In genomic region chr5:38446029-38446522, GRCh38 we compare ENCODE assay signal across 13 cellular contexts.
A peak's percentile ranks its signal among the peaks of the same experiment; 100 is the strongest.
DNase-seq lines count a peak whose midpoint lies in the region; ATAC-seq, FAIRE-seq and TF ChIP-seq lines count a peak whose summit lies in the region.
"Had no signal": no experiment of that assay in that cellular context is flagged by ENCODE, and none has a peak within 500 bp of the region (broad histone marks: within the 10 kb centered on the region; RNA-seq: fewer than 3 reads in every experiment).

No MANE protein-coding gene starts in this region.

- no peak for ATAC-seq in upper lobe of right lung
- ATAC-seq in GM18861 (IDR thresholded peaks at IDR 0.05; ENCODE audit: unreplicated experiment) = no peak
- ATAC-seq: HCT116 had no signal

- no peaks in the 10 kb centered on the region for H3K9me2 ChIP-seq in OCI-LY7 (ENCODE audit: insufficient read depth, low read length)

- 91% methylated on average over 21 of the region's 21 CpGs for WGBS in esophagus muscularis mucosa
- WGBS in neuronal stem cell (ENCODE audit: extremely low coverage in 2 of 2, insufficient read length in 2 of 2, insufficient replicate concordance in 1 of 2), 2 donors = no CpG with 5 or more reads among the region's 21 CpGs

- H4K8ac ChIP-seq in neuronal stem cell (ENCODE audit: low read depth, low read length) = no peak overlapping the region

- H2BK12ac ChIP-seq in neuronal stem cell (ENCODE audit: low read length) = no peak overlapping the region

- TF ChIP-seq EP300 in esophagus muscularis mucosa (IDR thresholded peaks at IDR 0.05) = no peak

- intact Hi-C loops in esophagus muscularis mucosa (cut with DNase I) = loop anchor here (5.0 to 10.0 kb wide), 2 partner anchors 111 to 219 kb away; partner anchors contain the start of gene LIFR
- intact Hi-C loops in upper lobe of right lung (cut with DNase I) = no loop called here
- intact Hi-C loops in OCI-LY7 (cut with micrococcal nuclease; ENCODE audit: unreplicated experiment) = no loop called here

- no peak overlapping the region for H3K9ac ChIP-seq in neuronal stem cell (ENCODE audit: low read depth, low read length, poor library complexity)

- peaks cover 4 to 33% (median 21%) of the 10 kb centered on the region in 4 donors for H3K4me1 ChIP-seq in esophagus muscularis mucosa
- H3K4me1 ChIP-seq in neuronal stem cell (ENCODE audit: control insufficient read depth in 2 of 2, insufficient read depth in 1 of 2, low read depth in 1 of 2, low read length in 2 of 2) = no peaks in the 10 kb centered on the region
- H3K4me1 ChIP-seq in upper lobe of right lung = no peaks in the 10 kb centered on the region
- no peaks in the 10 kb centered on the region for H3K4me1 ChIP-seq in OCI-LY7 (ENCODE audit: insufficient read depth, low read length, poor library complexity, severe bottlenecking)
- H3K4me1 ChIP-seq: Peyer's patch had no signal

- TF ChIP-seq CTCF in esophagus muscularis mucosa (IDR thresholded peaks at IDR 0.05) = no peak
- no peak for TF ChIP-seq CTCF in upper lobe of right lung (IDR thresholded peaks at IDR 0.05)
- no peak for TF ChIP-seq CTCF in OCI-LY7 (conservative IDR thresholded peaks at IDR 0.05; ENCODE audit: low read length)

- H2AK5ac ChIP-seq in neuronal stem cell (ENCODE audit: low read depth, low read length) = no peak overlapping the region

- H3K14ac ChIP-seq in neuronal stem cell (ENCODE audit: low read length) = no peak overlapping the region

- TF ChIP-seq POLR2A in esophagus muscularis mucosa (IDR thresholded peaks at IDR 0.05; ENCODE audit: low read depth) = no peak

- H3K27me3 ChIP-seq in esophagus muscularis mucosa (no peaks in the 10 kb centered on the region), neuronal stem cell (ENCODE audit: control insufficient read depth in 3 of 3, insufficient read depth in 3 of 3, low read depth in 1 of 3, low read length in 3 of 3) (no peaks in the 10 kb centered on the region), upper lobe of right lung (peaks cover 5% of the 10 kb centered on the region)
- H3K27me3 ChIP-seq: Peyer's patch had no signal

- DNase-seq in RCC 7860 (ENCODE audit: low spot score) (peak; percentile 43), esophagus muscularis mucosa (ENCODE audit: extremely low spot score) (no peak), neuronal stem cell (ENCODE audit: low spot score) (no peak), upper lobe of right lung (no peak), OCI-LY7 (ENCODE audit: low spot score) (no peak)
- no peak for DNase-seq in activated naive CD4-positive, alpha-beta T cell treated with anti-CD3 and anti-CD28 coated beads, Interleukin-2, amount 50 U/mL, for 16 hours
- DNase-seq: activated CD8-positive, alpha-beta memory T cell treated with anti-CD3 and anti-CD28 coated beads, Interleukin-2, amount 50 U/mL, for 48 hours; NCI-H1694; Peyer's patch; T-helper 1 cell had no signal

- peak overlapping the region; percentile 57 to 79 (median 70) for H3K27ac ChIP-seq in esophagus muscularis mucosa (replicated peaks in 1 of 4)
- H3K27ac ChIP-seq in neuronal stem cell (replicated peaks; ENCODE audit: low read length) = no peak overlapping the region
- no peak overlapping the region for H3K27ac ChIP-seq in upper lobe of right lung
- H3K27ac ChIP-seq in OCI-LY7 (ENCODE audit: low read depth, low read length, poor library complexity, severe bottlenecking) = no peak overlapping the region

- H3K18ac ChIP-seq in neuronal stem cell (ENCODE audit: low read length) = peak overlapping the region; percentile 77

- H3K79me2 ChIP-seq in OCI-LY7 (ENCODE audit: insufficient read depth, low read depth, low read length) = no peaks in the 10 kb centered on the region

- peak overlapping the region; percentile 42 to 50 (median 44) for H3K4me3 ChIP-seq in esophagus muscularis mucosa
- H3K4me3 ChIP-seq in neuronal stem cell (ENCODE audit: low read length in 2 of 2) = no peak overlapping the region
- H3K4me3 ChIP-seq in upper lobe of right lung = peak overlapping the region; percentile 12
- no peak overlapping the region for H3K4me3 ChIP-seq in OCI-LY7 (ENCODE audit: low read depth, low read length, poor library complexity, severe bottlenecking)
- H3K4me3 ChIP-seq: Peyer's patch had no signal

- H3K36me3 ChIP-seq in esophagus muscularis mucosa = no peaks in the 10 kb centered on the region
- H3K36me3 ChIP-seq in neuronal stem cell (replicated peaks in 1 of 2; ENCODE audit: control insufficient read depth in 2 of 2, insufficient read depth in 2 of 2, low read length in 2 of 2) = no peaks in the 10 kb centered on the region
- H3K36me3 ChIP-seq in upper lobe of right lung = no peaks in the 10 kb centered on the region
- H3K36me3 ChIP-seq in OCI-LY7 (ENCODE audit: insufficient read depth, low read length) = no peaks in the 10 kb centered on the region
- H3K36me3 ChIP-seq: Peyer's patch had no signal

- BruUV-seq in OCI-LY7 (replicated peaks; lab: Mats Ljungman, UMichigan) = no TSS peak

- no peak overlapping the region for H3K4me2 ChIP-seq in neuronal stem cell (ENCODE audit: insufficient read depth, low read length, poor library complexity, severe bottlenecking)
- H3K4me2 ChIP-seq in OCI-LY7 (ENCODE audit: low read length) = no peak overlapping the region

- no peaks in the 10 kb centered on the region for H3K79me1 ChIP-seq in neuronal stem cell (ENCODE audit: low read depth, low read length)

- H2BK15ac ChIP-seq in neuronal stem cell (ENCODE audit: low read length) = no peak overlapping the region

- H3K23ac ChIP-seq in neuronal stem cell (ENCODE audit: low read depth, low read length, poor library complexity) = peak overlapping the region; percentile 69

- CTCF ChIA-PET in OCI-LY7 (lab: Charles Lee; ENCODE audit: unreplicated experiment) = no interaction called here

- POLR2A ChIA-PET in OCI-LY7 (lab: Charles Lee) = no interaction called here

- H4K91ac ChIP-seq in neuronal stem cell (ENCODE audit: low read depth, low read length, poor library complexity) = no peak overlapping the region

- H2BK5ac ChIP-seq in neuronal stem cell (ENCODE audit: low read length) = no peak overlapping the region

- no peak overlapping the region for H3K4ac ChIP-seq in neuronal stem cell (ENCODE audit: low read length)

- H2AFZ ChIP-seq in neuronal stem cell (ENCODE audit: low read length) (peak overlapping the region; percentile 1), OCI-LY7 (ENCODE audit: low read length) (no peak overlapping the region)

- H3K9me3 ChIP-seq in esophagus muscularis mucosa (no peaks in the 10 kb centered on the region), neuronal stem cell (replicated peaks in 1 of 2; ENCODE audit: control insufficient read depth in 2 of 2, insufficient read depth in 1 of 2, low read depth in 1 of 2, low read length in 2 of 2) (no peaks in the 10 kb centered on the region), upper lobe of right lung (no peaks in the 10 kb centered on the region), OCI-LY7 (ENCODE audit: low read length) (no peaks in the 10 kb centered on the region)
- H3K9me3 ChIP-seq: Peyer's patch had no signal

- H4K20me1 ChIP-seq in OCI-LY7 (ENCODE audit: insufficient read depth, low read length) = peaks cover 4% of the 10 kb centered on the region; the same call in 1 of the 2 replicates

- no peak for FAIRE-seq in RCC 7860 (lab: Jason Lieb, UNC)
- FAIRE-seq: colon had no signal

- H2BK120ac ChIP-seq in neuronal stem cell (ENCODE audit: low read depth, low read length) = peak overlapping the region; percentile 13

Comparison
In these comparisons a context has a peak if more than half of its experiments do, and no peak if none do; other contexts are left out.
1. H3K27ac ChIP-seq: peak in esophagus muscularis mucosa (4 of 4); none in neuronal stem cell (single experiment), upper lobe of right lung (single experiment) and OCI-LY7 (single experiment).
2. H3K4me3 ChIP-seq: peak in esophagus muscularis mucosa (4 of 4) and upper lobe of right lung (single experiment); none in neuronal stem cell (0 of 2) and OCI-LY7 (single experiment).